ENCODE assay signal across 10 cellular contexts in the genomic region with DNA sequence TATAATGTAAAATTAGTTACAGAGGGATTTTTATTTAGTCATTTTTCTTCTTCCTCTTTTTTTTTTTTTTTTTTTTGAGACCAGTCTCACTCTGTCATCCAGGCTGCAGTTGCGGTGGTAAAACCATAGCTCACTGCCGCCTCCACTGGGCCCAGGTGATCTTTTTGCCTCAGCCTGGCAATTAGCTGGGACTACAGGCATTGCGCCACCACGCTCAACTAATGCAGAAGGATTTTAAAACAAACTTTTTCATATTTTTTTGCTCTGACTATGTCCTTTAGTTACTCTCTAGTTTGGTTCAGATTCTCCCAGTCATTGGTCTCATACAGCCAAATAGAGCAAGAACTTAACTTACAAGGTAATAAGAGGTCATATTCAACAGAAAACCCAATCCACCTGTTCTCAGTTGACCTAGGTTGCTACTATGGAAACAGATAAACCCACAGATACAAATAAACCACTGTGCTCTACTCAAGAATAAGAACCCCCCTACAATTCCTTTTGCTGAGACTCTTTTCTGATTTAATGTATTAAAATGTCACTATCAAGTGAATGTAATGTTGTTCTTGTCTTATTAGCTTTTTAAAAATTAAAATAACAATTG. TPM values are rescaled to one million over a fixed set of nuclear protein-coding genes. Genes with fewer than 3 reads are reported as not detected.
DNase-seq lines count a peak whose midpoint lies in the region; ATAC-seq lines count a peak whose summit lies in the region.
"Had no signal": no experiment of that assay in that cellular context is flagged by ENCODE, and none has a peak within 500 bp of the region (broad histone marks: within the 10 kb centered on the region; RNA-seq: fewer than 3 reads in every experiment).

No MANE protein-coding gene starts in this region.

- intact Hi-C loops in sciatic nerve (cut with DNase I), result no loop called here

- in situ Hi-C loops in ACHN (cut with HindIII; ENCODE audit: low pct_ligation_motif_present, low pct_unique_long_range_greater_than_20kb, low sequenced_read_pairs), result no loop called here

- no peak overlapping the region for H3K4me3 ChIP-seq in H7 (ENCODE audit: insufficient read depth, low read depth, low read length)
- H3K4me3 ChIP-seq: BLaER1 treated with 17β-estradiol and CSF1 and Interleukin-3, amounts not matched to agents 10 nM and 100 nM; SJSA1 had no signal

- ATAC-seq in GM19455 (IDR thresholded peaks at IDR 0.05; ENCODE audit: unreplicated experiment) (peak; percentile 82), HG03521 (IDR thresholded peaks at IDR 0.05; ENCODE audit: unreplicated experiment) (peak; percentile 88), sciatic nerve (no peak)

- no peaks in the 10 kb centered on the region for H3K27me3 ChIP-seq in H7 (ENCODE audit: control insufficient read depth, insufficient read depth, low read length)
- H3K27me3 ChIP-seq: BLaER1 treated with 17β-estradiol and CSF1 and Interleukin-3, amounts not matched to agents 10 nM and 100 nM; SJSA1 had no signal

- peak; percentile 15 for DNase-seq in ACHN
- DNase-seq in activated CD4-positive, alpha-beta T cell treated with anti-CD3 and anti-CD28 coated beads, Interleukin-2, amount 50 U/mL, for 4 hours, result peak; percentile 36 to 38
- peak; percentile 59 for DNase-seq in renal cortical epithelial cell (ENCODE audit: low read depth)
- no peak for DNase-seq in COLO668 (lab: John Stamatoyannopoulos, UW; ENCODE audit: unreplicated experiment)
- no peak for DNase-seq in H7
- no peak for DNase-seq in sciatic nerve (ENCODE audit: low spot score)

- H3K36me3 ChIP-seq in H7 (replicated peaks; ENCODE audit: control insufficient read depth, insufficient read depth, low read length), result no peaks in the 10 kb centered on the region
- H3K36me3 ChIP-seq: BLaER1 treated with 17β-estradiol and CSF1 and Interleukin-3, amounts not matched to agents 10 nM and 100 nM; SJSA1 had no signal

RNA-seq across cellular contexts. Expression of a gene that starts 50.1 kb away (rescaled TPM):
- 7.1 and 17.1 TPM in 2 replicates for total RNA-seq in renal cortical epithelial cell
- total RNA-seq in H7 (2014; rRNA removed; shearing (Covaris generic)), result 7.1 and 9.0 TPM in 2 replicates
- 17.7 TPM for total RNA-seq in sciatic nerve

Comparison
In these comparisons a context has a peak if more than half of its experiments do, and no peak if none do; other contexts are left out.
1. DNase-seq: peak in ACHN (single experiment), activated CD4-positive, alpha-beta T cell treated with anti-CD3 and anti-CD28 coated beads, Interleukin-2, amount 50 U/mL, for 4 hours (2 of 2) and renal cortical epithelial cell (single experiment); none in COLO668 (single experiment), H7 (single experiment) and sciatic nerve (single experiment).